ENCODE assay signal across 12 cellular contexts in the genomic region with DNA sequence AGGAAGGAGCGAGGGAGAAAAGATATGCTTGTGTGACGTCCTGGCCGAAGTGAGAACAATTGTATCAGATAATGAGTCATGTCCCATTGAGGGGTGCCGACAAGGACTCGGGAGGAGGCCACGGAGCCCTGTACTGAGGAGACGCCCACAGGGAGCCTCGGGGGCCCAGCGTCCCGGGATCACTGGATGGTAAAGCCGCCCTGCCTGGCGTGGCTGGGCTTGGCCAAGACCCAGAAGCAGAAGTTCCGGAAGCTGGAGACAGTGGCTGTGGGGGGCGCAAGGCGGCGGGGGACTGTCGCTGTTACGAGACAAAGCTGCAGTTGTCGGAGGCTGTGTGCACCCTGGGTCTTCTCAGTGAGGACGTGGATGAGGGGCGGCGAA. TPM values are rescaled to one million over a fixed set of nuclear protein-coding genes. Genes with fewer than 3 reads are reported as not detected.
DNase-seq lines count a peak whose midpoint lies in the region; ATAC-seq and TF ChIP-seq lines count a peak whose summit lies in the region.
"Had no signal": no experiment of that assay in that cellular context is flagged by ENCODE, and none has a peak within 500 bp of the region (broad histone marks: within the 10 kb centered on the region; RNA-seq: fewer than 3 reads in every experiment).

No MANE protein-coding gene starts in this region.

- H3K4me2 ChIP-seq in neuronal stem cell (ENCODE audit: insufficient read depth, low read length, poor library complexity, severe bottlenecking), result peak overlapping the region; percentile 11

- H3K18ac ChIP-seq in neuronal stem cell (ENCODE audit: low read length), result peak overlapping the region; percentile 100

- H3K36me3 ChIP-seq in ES-I3 (ENCODE audit: insufficient read depth, low read length) (no peaks in the 10 kb centered on the region), neuronal stem cell (replicated peaks in 1 of 2; ENCODE audit: control insufficient read depth in 2 of 2, insufficient read depth in 2 of 2, low read length in 2 of 2) (peaks cover 8 to 33% of the 10 kb centered on the region in 2 donors)

- H2BK12ac ChIP-seq in neuronal stem cell (ENCODE audit: low read length), result peak overlapping the region; percentile 48

- H2BK5ac ChIP-seq in neuronal stem cell (ENCODE audit: low read length), result peak overlapping the region; percentile 67

- no peaks in the 10 kb centered on the region for H3K27me3 ChIP-seq in right cardiac atrium (ENCODE audit: control insufficient read depth, insufficient read depth)
- no peaks in the 10 kb centered on the region for H3K27me3 ChIP-seq in neuronal stem cell (ENCODE audit: control insufficient read depth in 3 of 3, insufficient read depth in 3 of 3, low read depth in 1 of 3, low read length in 3 of 3)

- no peak overlapping the region for H3K14ac ChIP-seq in neuronal stem cell (ENCODE audit: low read length)

- H4K8ac ChIP-seq in neuronal stem cell (ENCODE audit: low read depth, low read length), result no peak overlapping the region

- peaks cover 4% of the 10 kb centered on the region for H3K79me1 ChIP-seq in neuronal stem cell (ENCODE audit: low read depth, low read length)

- H3K9me3 ChIP-seq in ES-I3 (ENCODE audit: control insufficient read depth, insufficient read depth, low read length) (no peaks in the 10 kb centered on the region), right cardiac atrium (ENCODE audit: control insufficient read depth, low read length) (no peaks in the 10 kb centered on the region), neuronal stem cell (replicated peaks in 1 of 2; ENCODE audit: control insufficient read depth in 2 of 2, insufficient read depth in 1 of 2, low read depth in 1 of 2, low read length in 2 of 2) (peaks cover 4 to 11% of the 10 kb centered on the region in 2 donors)

- peak; percentile 61 to 93 for ATAC-seq in right cardiac atrium
- no peak for ATAC-seq in stimulated activated naive B cell treated with anti-CD40 and anti-IgM and Interleukin-4, amounts not matched to agents 10 μg/mL and 1 μg/mL and 100 μg/mL, for 72 hours (replicated peaks)
- no peak for ATAC-seq in stimulated activated memory B cell treated with anti-CD40 and anti-IgM and Interleukin-4, amounts not matched to agents 10 μg/mL and 1 μg/mL and 100 μg/mL, for 72 hours
- ATAC-seq: activated CD8-positive, alpha-beta T cell treated with anti-CD3 and anti-CD28 coated beads, Interleukin-2, amount 10 ng/mL, durations not matched to agents 7 days and 5 days; natural killer cell treated with Interleukin-12 subunit alpha and Interleukin-12 subunit beta and Interleukin-15 and Interleukin-18, amount 100 ng/mL, for 72 hours had no signal

- H2BK120ac ChIP-seq in neuronal stem cell (ENCODE audit: low read depth, low read length), result peak overlapping the region; percentile 90

- DNase-seq in cardiac fibroblast (ENCODE audit: low read depth in 2 of 2), result peak; percentile 20 to 61
- DNase-seq in right cardiac atrium, result peak; percentile 67 to 80 (median 75)
- no peak for DNase-seq in neuronal stem cell (ENCODE audit: low spot score)
- no peak for DNase-seq in stimulated activated naive B cell treated with anti-CD40 and anti-IgM and Interleukin-4, amounts not matched to agents 10 μg/mL and 1 μg/mL and 100 μg/mL, for 72 hours
- DNase-seq in pons (ENCODE audit: low spot score), result no peak
- DNase-seq in glomerular visceral epithelial cell (ENCODE audit: extremely low spot score), result no peak
- DNase-seq: activated CD8-positive, alpha-beta T cell treated with anti-CD3 and anti-CD28 coated beads, Interleukin-2, amount 10 ng/mL, durations not matched to agents 7 days and 5 days; NCI-H774; SIG-M5 had no signal

- intact Hi-C loops in right cardiac atrium (cut with DNase I), result loop anchor here in 1 of 4 donors (10.0 kb wide), 1 partner anchor 68 kb away; no protein-coding TSS in a partner anchor

- H3K23ac ChIP-seq in neuronal stem cell (ENCODE audit: low read depth, low read length, poor library complexity), result no peak overlapping the region

- H3K4me3 Mint-ChIP-seq in stimulated activated naive B cell treated with anti-CD40 and anti-IgM and Interleukin-4, amounts not matched to agents 10 μg/mL and 1 μg/mL and 100 μg/mL, for 72 hours, result no peak overlapping the region
- no peak overlapping the region for H3K4me3 Mint-ChIP-seq in stimulated activated memory B cell treated with anti-CD40 and anti-IgM and Interleukin-4, amounts not matched to agents 10 μg/mL and 1 μg/mL and 100 μg/mL, for 72 hours
- H3K4me3 Mint-ChIP-seq: activated CD8-positive, alpha-beta T cell treated with anti-CD3 and anti-CD28 coated beads, Interleukin-2, amount 10 ng/mL, durations not matched to agents 7 days and 5 days; natural killer cell treated with Interleukin-12 subunit alpha and Interleukin-12 subunit beta and Interleukin-15 and Interleukin-18, amount 100 ng/mL, for 72 hours had no signal

- H3K27me3 Mint-ChIP-seq in stimulated activated naive B cell treated with anti-CD40 and anti-IgM and Interleukin-4, amounts not matched to agents 10 μg/mL and 1 μg/mL and 100 μg/mL, for 72 hours, result no peaks in the 10 kb centered on the region
- peaks cover 10% of the 10 kb centered on the region for H3K27me3 Mint-ChIP-seq in stimulated activated memory B cell treated with anti-CD40 and anti-IgM and Interleukin-4, amounts not matched to agents 10 μg/mL and 1 μg/mL and 100 μg/mL, for 72 hours

- peak overlapping the region; percentile 65 for H2AFZ ChIP-seq in neuronal stem cell (ENCODE audit: low read length)

- peaks cover 8 to 10% of the 10 kb centered on the region in 2 donors for H3K4me1 Mint-ChIP-seq in stimulated activated naive B cell treated with anti-CD40 and anti-IgM and Interleukin-4, amounts not matched to agents 10 μg/mL and 1 μg/mL and 100 μg/mL, for 72 hours
- peaks cover 9% of the 10 kb centered on the region for H3K4me1 Mint-ChIP-seq in stimulated activated memory B cell treated with anti-CD40 and anti-IgM and Interleukin-4, amounts not matched to agents 10 μg/mL and 1 μg/mL and 100 μg/mL, for 72 hours

- peaks cover 4 to 5% of the 10 kb centered on the region in 2 donors for H3K9me3 Mint-ChIP-seq in stimulated activated naive B cell treated with anti-CD40 and anti-IgM and Interleukin-4, amounts not matched to agents 10 μg/mL and 1 μg/mL and 100 μg/mL, for 72 hours
- peaks cover 7% of the 10 kb centered on the region for H3K9me3 Mint-ChIP-seq in stimulated activated memory B cell treated with anti-CD40 and anti-IgM and Interleukin-4, amounts not matched to agents 10 μg/mL and 1 μg/mL and 100 μg/mL, for 72 hours
- H3K9me3 Mint-ChIP-seq: natural killer cell treated with Interleukin-12 subunit alpha and Interleukin-12 subunit beta and Interleukin-15 and Interleukin-18, amount 100 ng/mL, for 72 hours had no signal

- H2BK15ac ChIP-seq in neuronal stem cell (ENCODE audit: low read length), result peak overlapping the region; percentile 72

- WGBS in right cardiac atrium, result 33% methylated on average over 22 of the region's 22 CpGs
- WGBS in neuronal stem cell (ENCODE audit: extremely low coverage in 2 of 2, insufficient read length in 2 of 2, insufficient replicate concordance in 1 of 2), 2 donors, result no CpG with 5 or more reads among the region's 22 CpGs

- peak overlapping the region; percentile 29 for H3K9ac ChIP-seq in ES-I3 (ENCODE audit: low read depth, low read length)
- H3K9ac ChIP-seq in neuronal stem cell (ENCODE audit: low read depth, low read length, poor library complexity), result peak overlapping the region; percentile 46

- H3K4me1 ChIP-seq in ES-I3 (ENCODE audit: insufficient read depth, low read length) (peaks cover 15% of the 10 kb centered on the region), right cardiac atrium (ENCODE audit: control insufficient read depth, insufficient read depth, low read length) (no peaks in the 10 kb centered on the region), neuronal stem cell (ENCODE audit: control insufficient read depth in 2 of 2, insufficient read depth in 1 of 2, low read depth in 1 of 2, low read length in 2 of 2) (peaks cover 25 to 30% of the 10 kb centered on the region in 2 donors)

- peak overlapping the region; percentile 99 for H4K91ac ChIP-seq in neuronal stem cell (ENCODE audit: low read depth, low read length, poor library complexity)

- H3K27ac ChIP-seq in right cardiac atrium (ENCODE audit: low read length) (peak overlapping the region; percentile 28), neuronal stem cell (replicated peaks; ENCODE audit: low read length) (peak overlapping the region; percentile 96)

- peaks cover 5 to 6% of the 10 kb centered on the region in 2 donors for H3K36me3 Mint-ChIP-seq in stimulated activated naive B cell treated with anti-CD40 and anti-IgM and Interleukin-4, amounts not matched to agents 10 μg/mL and 1 μg/mL and 100 μg/mL, for 72 hours
- peaks cover 2% of the 10 kb centered on the region for H3K36me3 Mint-ChIP-seq in stimulated activated memory B cell treated with anti-CD40 and anti-IgM and Interleukin-4, amounts not matched to agents 10 μg/mL and 1 μg/mL and 100 μg/mL, for 72 hours
- H3K36me3 Mint-ChIP-seq: natural killer cell treated with Interleukin-12 subunit alpha and Interleukin-12 subunit beta and Interleukin-15 and Interleukin-18, amount 100 ng/mL, for 72 hours had no signal

- H3K27ac Mint-ChIP-seq in stimulated activated naive B cell treated with anti-CD40 and anti-IgM and Interleukin-4, amounts not matched to agents 10 μg/mL and 1 μg/mL and 100 μg/mL, for 72 hours, result no peak overlapping the region
- H3K27ac Mint-ChIP-seq in stimulated activated memory B cell treated with anti-CD40 and anti-IgM and Interleukin-4, amounts not matched to agents 10 μg/mL and 1 μg/mL and 100 μg/mL, for 72 hours, result no peak overlapping the region
- H3K27ac Mint-ChIP-seq: activated CD8-positive, alpha-beta T cell treated with anti-CD3 and anti-CD28 coated beads, Interleukin-2, amount 10 ng/mL, durations not matched to agents 7 days and 5 days; natural killer cell treated with Interleukin-12 subunit alpha and Interleukin-12 subunit beta and Interleukin-15 and Interleukin-18, amount 100 ng/mL, for 72 hours had no signal

- H2AK5ac ChIP-seq in neuronal stem cell (ENCODE audit: low read depth, low read length), result peak overlapping the region; percentile 99

- no peak overlapping the region for H3K4ac ChIP-seq in neuronal stem cell (ENCODE audit: low read length)

- no peak for TF ChIP-seq CTCF in cardiac fibroblast (IDR thresholded peaks at IDR 0.05; ENCODE audit: low read depth, low read length)

- H3K4me3 ChIP-seq in cardiac fibroblast (replicated peaks in 1 of 2; ENCODE audit: low read depth in 2 of 2, low read length in 2 of 2) (no peak overlapping the region), right cardiac atrium (ENCODE audit: low read length) (no peak overlapping the region), neuronal stem cell (ENCODE audit: low read length in 2 of 2) (peak overlapping the region in 1 of 2 donors; percentile 42)

RNA-seq across cellular contexts. Expression of gene MCF2L, which starts 54.2 kb away (rescaled TPM):
- 10 to 100 TPM; 18.0 to 47.5 (median 27.4) TPM for total RNA-seq in right cardiac atrium
- 33.2 TPM for polyA plus RNA-seq in right cardiac atrium
- 20.8 TPM for polyA plus RNA-seq in neuronal stem cell (2013, experiment 1 of 2)
- 20.3 TPM for polyA plus RNA-seq in neuronal stem cell (2013, experiment 2 of 2)

Comparison
In these comparisons a context has a peak if more than half of its experiments do, and no peak if none do; other contexts are left out.
1. DNase-seq: peak in cardiac fibroblast (2 of 2) and right cardiac atrium (3 of 3); none in neuronal stem cell (single experiment), stimulated activated naive B cell treated with anti-CD40 and anti-IgM and Interleukin-4, amounts not matched to agents 10 μg/mL and 1 μg/mL and 100 μg/mL, for 72 hours (single experiment), pons (single experiment) and glomerular visceral epithelial cell (single experiment).
2. ATAC-seq: peak in right cardiac atrium (2 of 2); none in stimulated activated naive B cell treated with anti-CD40 and anti-IgM and Interleukin-4, amounts not matched to agents 10 μg/mL and 1 μg/mL and 100 μg/mL, for 72 hours (0 of 2) and stimulated activated memory B cell treated with anti-CD40 and anti-IgM and Interleukin-4, amounts not matched to agents 10 μg/mL and 1 μg/mL and 100 μg/mL, for 72 hours (single experiment).